In genomic region chr6:113482771-113483170, GRCh38 we compare ENCODE assay signal across 23 cellular contexts.
A peak's percentile ranks its signal among the peaks of the same experiment; 100 is the strongest.
DNase-seq lines count a peak whose midpoint lies in the region; ATAC-seq, FAIRE-seq and TF ChIP-seq lines count a peak whose summit lies in the region.
"Had no signal": no experiment of that assay in that cellular context is flagged by ENCODE, and none has a peak within 500 bp of the region (broad histone marks: within the 10 kb centered on the region; RNA-seq: fewer than 3 reads in every experiment).

No MANE protein-coding gene starts in this region.

- 49% methylated on average over 3 of the region's 3 CpGs for WGBS in GM12878 (ENCODE audit: insufficient coverage, insufficient replicate concordance, low lambda C conversion rate, missing lambda C conversion rate)
- no CpG with 5 or more reads among the region's 3 CpGs for WGBS in H9 (ENCODE audit: extremely low coverage, insufficient read length, low lambda C conversion rate)

- H4K20me1 ChIP-seq in GM12878 (ENCODE audit: control insufficient read depth, insufficient read depth): no peaks in the 10 kb centered on the region
- H4K20me1 ChIP-seq in H9 (ENCODE audit: control insufficient read depth, insufficient read depth, insufficient read length): no peaks in the 10 kb centered on the region

- H3K27me3 Mint-ChIP-seq in natural killer cell treated with Interleukin-12 subunit alpha and Interleukin-12 subunit beta and Interleukin-15 and Interleukin-18, amount 100 ng/mL, for 72 hours: no peaks in the 10 kb centered on the region
- H3K27me3 Mint-ChIP-seq in H9 (ENCODE audit: low read depth): no peaks in the 10 kb centered on the region; the same call in none of the 2 replicates
- H3K27me3 Mint-ChIP-seq: CD4-positive, alpha-beta memory T cell had no signal

- no peak for TF ChIP-seq EP300 in GM12878 (IDR thresholded peaks at IDR 0.05; ENCODE audit: borderline replicate concordance in 1 of 2, control insufficient read depth in 1 of 2, low read depth in 2 of 2, low read length in 2 of 2)

- H3T11ph ChIP-seq in H9 (ENCODE audit: low read length): no peak overlapping the region

- H3K14ac ChIP-seq in H9 (ENCODE audit: insufficient read depth, low read length): no peak overlapping the region

- no peaks in the 10 kb centered on the region for H3K9me3 Mint-ChIP-seq in natural killer cell treated with Interleukin-12 subunit alpha and Interleukin-12 subunit beta and Interleukin-15 and Interleukin-18, amount 100 ng/mL, for 72 hours
- H3K9me3 Mint-ChIP-seq in H9: no peaks in the 10 kb centered on the region
- H3K9me3 Mint-ChIP-seq: CD4-positive, alpha-beta memory T cell had no signal

- H2BK5ac ChIP-seq in H9 (ENCODE audit: insufficient read length, low read length): no peak overlapping the region

- intact Hi-C loops in GM12878 (cut with micrococcal nuclease; ENCODE audit: unreplicated experiment): no loop called here

- H3K4me2 ChIP-seq in GM12878 (ENCODE audit: control insufficient read depth, insufficient read depth): no peak overlapping the region
- no peak overlapping the region for H3K4me2 ChIP-seq in H9 (ENCODE audit: insufficient read depth, insufficient read length, low read length)
- H3K4me2 ChIP-seq: A549 had no signal

- H2AK5ac ChIP-seq in H9 (ENCODE audit: insufficient read length, low read length): no peak overlapping the region

- H3K56ac ChIP-seq in H9 (ENCODE audit: insufficient read length, low read depth, low read length): no peak overlapping the region

- H2BK15ac ChIP-seq in H9 (ENCODE audit: low read depth, low read length): no peak overlapping the region

- H3K23me2 ChIP-seq in H9 (ENCODE audit: insufficient read length, low read depth, low read length, poor library complexity, severe bottlenecking): no peaks in the 10 kb centered on the region

- H3K27me3 ChIP-seq in GM12878 (replicated peaks in 1 of 2; ENCODE audit: control insufficient read depth in 2 of 2, insufficient read depth in 2 of 2, low read length in 1 of 2) (no peaks in the 10 kb centered on the region), neutrophil (no peaks in the 10 kb centered on the region), H9 (ENCODE audit: insufficient read depth, low read length) (no peaks in the 10 kb centered on the region)

- SMC1A ChIA-PET in GM12878 (lab: Charles Lee; ENCODE audit: uncharacterized antibody, unreplicated experiment): interaction anchor here (0.7 to 1.4 kb wide), 5 partner anchors 8 to 143 kb away, joined by 3 to 4 read pairs (median 3); no protein-coding TSS in a partner anchor

- CTCF ChIA-PET in GM12878 (lab: Yijun Ruan, JAX): interaction anchor here (0.7 to 1.0 kb wide), 3 partner anchors 27 to 396 kb away, joined by 3 to 5 read pairs (median 3); no protein-coding TSS in a partner anchor

- H3K79me2 ChIP-seq in GM12878 (ENCODE audit: control insufficient read depth, insufficient read depth, low read length) (no peaks in the 10 kb centered on the region), H9 (ENCODE audit: insufficient read depth, low read length) (no peaks in the 10 kb centered on the region)

- H2BK12ac ChIP-seq in H9 (ENCODE audit: insufficient read length, low read depth, low read length): no peak overlapping the region

- no peak overlapping the region for H3K4me3 Mint-ChIP-seq in natural killer cell treated with Interleukin-12 subunit alpha and Interleukin-12 subunit beta and Interleukin-15 and Interleukin-18, amount 100 ng/mL, for 72 hours
- no peak overlapping the region for H3K4me3 Mint-ChIP-seq in H9
- H3K4me3 Mint-ChIP-seq: CD4-positive, alpha-beta memory T cell had no signal

- H2AFZ ChIP-seq in GM12878 (ENCODE audit: control insufficient read depth, low read depth, low read length) (no peak overlapping the region; the same call in 1 of the 2 replicates), H9 (ENCODE audit: low read length) (no peak overlapping the region)
- H2AFZ ChIP-seq: GM23248 had no signal

- H3K23ac ChIP-seq in H9 (ENCODE audit: insufficient read length, low read depth, low read length): no peak overlapping the region

- H2BK120ac ChIP-seq in H9 (ENCODE audit: low read depth, low read length, poor library complexity, severe bottlenecking): no peak overlapping the region

- FAIRE-seq in GM12878 (lab: Jason Lieb, UNC): no peak
- FAIRE-seq: A549, GM12892, GM19239, H1 had no signal

- no peaks in the 10 kb centered on the region for H3K79me1 ChIP-seq in H9 (ENCODE audit: insufficient read depth, low read depth, low read length, poor library complexity, severe bottlenecking)

- H3K4me3 ChIP-seq in GM12878 (no peak overlapping the region), neutrophil (ENCODE audit: low read depth in 1 of 2, low read length in 1 of 2) (no peak overlapping the region)
- H3K4me3 ChIP-seq: A549, GM23248 had no signal

- in situ Hi-C loops in GM12878 (cut with MboI): no loop called here

- peak; percentile 19 to 65 for DNase-seq in NCI-H524 (lab: John Stamatoyannopoulos, UW)
- DNase-seq in GM12878 (ENCODE audit: low read depth, low spot score): no peak
- no peak for DNase-seq in natural killer cell treated with Interleukin-12 subunit alpha and Interleukin-12 subunit beta and Interleukin-15 and Interleukin-18, amount 100 ng/mL, for 72 hours (ENCODE audit: low spot score)
- DNase-seq in H9: no peak
- no peak for DNase-seq in anterior cingulate cortex (lab: John Stamatoyannopoulos, UW)
- DNase-seq in NCI-H1092 treated with DMSO at 0.1 percent for 48 hours (lab: John Stamatoyannopoulos, UW): no peak
- DNase-seq: 8988T; ACHN; C1 segment of cervical spinal cord; Calu3; CD4-positive, alpha-beta memory T cell; COR-L47; DMS53; DMS79 treated with DMSO at 0.1 percent for 48 hours; GF-D8; GM23248; H7 had no signal

- TF ChIP-seq RAD21 in GM12878 (IDR thresholded peaks at IDR 0.05; ENCODE audit: insufficient read depth, low read depth, low read length): no peak

- POLR2A ChIA-PET in GM12878 (lab: Charles Lee): interaction anchor here (0.5 kb wide), 1 partner anchor 150 kb away, joined by 5 read pairs; no protein-coding TSS in a partner anchor

- peak; percentile 42; the same call in 2 of the 3 replicates for ATAC-seq in GM12878
- ATAC-seq in natural killer cell treated with Interleukin-12 subunit alpha and Interleukin-12 subunit beta and Interleukin-15 and Interleukin-18, amount 100 ng/mL, for 72 hours: no peak
- ATAC-seq: A549, HCT116 had no signal

- no peak overlapping the region for H3K18ac ChIP-seq in H9 (ENCODE audit: insufficient read length, low read depth, low read length)

- H2BK20ac ChIP-seq in H9 (ENCODE audit: low read depth, low read length, poor library complexity, severe bottlenecking): no peak overlapping the region

- H4K91ac ChIP-seq in H9 (ENCODE audit: insufficient read length, low read depth, low read length): no peak overlapping the region

- no peak overlapping the region for H4K5ac ChIP-seq in H9 (ENCODE audit: insufficient read length, low read depth, low read length)

- no peaks in the 10 kb centered on the region for H3K36me3 Mint-ChIP-seq in natural killer cell treated with Interleukin-12 subunit alpha and Interleukin-12 subunit beta and Interleukin-15 and Interleukin-18, amount 100 ng/mL, for 72 hours
- H3K36me3 Mint-ChIP-seq in H9 (ENCODE audit: insufficient read depth in 1 of 3, low read depth in 3 of 3): no peaks in the 10 kb centered on the region
- H3K36me3 Mint-ChIP-seq: CD4-positive, alpha-beta memory T cell had no signal

- no peak for TF ChIP-seq POLR2A in GM12878 (IDR thresholded peaks at IDR 0.05; ENCODE audit: low read depth, low read length)

- no peak overlapping the region for H4K8ac ChIP-seq in H9 (replicated peaks; ENCODE audit: insufficient read length, low read depth, low read length)

- no peaks in the 10 kb centered on the region for H3K4me1 Mint-ChIP-seq in natural killer cell treated with Interleukin-12 subunit alpha and Interleukin-12 subunit beta and Interleukin-15 and Interleukin-18, amount 100 ng/mL, for 72 hours (ENCODE audit: low read depth in 2 of 2)
- no peaks in the 10 kb centered on the region for H3K4me1 Mint-ChIP-seq in H9
- H3K4me1 Mint-ChIP-seq: CD4-positive, alpha-beta memory T cell had no signal

- RAD21 ChIA-PET in GM12878 (lab: Charles Lee; ENCODE audit: unreplicated experiment): interaction anchor here (0.8 to 1.2 kb wide), 3 partner anchors 138 to 154 kb away, joined by 3 to 6 read pairs (median 4); no protein-coding TSS in a partner anchor

- no TSS peak for BruUV-seq in GM12878 (replicated peaks; lab: Mats Ljungman, UMichigan)

- H3K36me3 ChIP-seq in GM12878 (ENCODE audit: control insufficient read depth in 2 of 2, insufficient read depth in 2 of 2, low read length in 1 of 2) (no peaks in the 10 kb centered on the region), neutrophil (no peaks in the 10 kb centered on the region)

- H3K4me1 ChIP-seq in GM12878 (ENCODE audit: control insufficient read depth, insufficient read depth, low read length): no peaks in the 10 kb centered on the region
- H3K4me1 ChIP-seq in neutrophil (ENCODE audit: control insufficient read depth in 1 of 2, insufficient read depth in 1 of 2, low read depth in 1 of 2, low read length in 1 of 2): peaks cover 90 to 91% of the 10 kb centered on the region in 2 experiments
- H3K4me1 ChIP-seq in H9 (ENCODE audit: insufficient read depth, low read length): no peaks in the 10 kb centered on the region
- H3K4me1 ChIP-seq: A549 had no signal

- TF ChIP-seq CTCF in GM12878 (IDR thresholded peaks at IDR 0.05 in 2 of 3, conservative IDR thresholded peaks at IDR 0.05 in 1 of 3; ENCODE audit: control insufficient read depth in 2 of 3, extremely low read depth in 1 of 3, insufficient read depth in 1 of 3, low read depth in 3 of 3, low read length in 3 of 3) (no peak), neutrophil (IDR thresholded peaks at IDR 0.05) (no peak), H9 (conservative IDR thresholded peaks at IDR 0.05) (no peak)

- no peak overlapping the region for H3K4ac ChIP-seq in H9 (ENCODE audit: low read depth, low read length)

- H3K27ac ChIP-seq in GM12878 (ENCODE audit: control insufficient read depth, insufficient read depth) (no peak overlapping the region), neutrophil (peak overlapping the region; percentile 96), H9 (ENCODE audit: insufficient read length, low read depth, low read length) (no peak overlapping the region)
- H3K27ac ChIP-seq: A549, GM23248 had no signal

- H3K9ac ChIP-seq in GM12878 (ENCODE audit: control insufficient read depth, insufficient read depth, low read length): no peak overlapping the region
- no peak overlapping the region for H3K9ac ChIP-seq in H9 (ENCODE audit: extremely low read depth, insufficient read length, low read length)
- H3K9ac ChIP-seq: GM23248 had no signal

- no peak overlapping the region for H3K27ac Mint-ChIP-seq in natural killer cell treated with Interleukin-12 subunit alpha and Interleukin-12 subunit beta and Interleukin-15 and Interleukin-18, amount 100 ng/mL, for 72 hours
- no peak overlapping the region; a peak in 1 of 7 replicates for H3K27ac Mint-ChIP-seq in H9
- H3K27ac Mint-ChIP-seq: CD4-positive, alpha-beta memory T cell had no signal

- no peaks in the 10 kb centered on the region for H3K9me3 ChIP-seq in GM12878 (replicated peaks; ENCODE audit: control insufficient read depth, insufficient read depth, low read length)
- no peaks in the 10 kb centered on the region for H3K9me3 ChIP-seq in neutrophil
- no peaks in the 10 kb centered on the region for H3K9me3 ChIP-seq in H9 (ENCODE audit: control insufficient read depth, low read depth, low read length)
- H3K9me3 ChIP-seq: A549 had no signal

Comparison
In these comparisons a context has a peak if more than half of its experiments do, and no peak if none do; other contexts are left out.
1. DNase-seq: peak in NCI-H524 (2 of 2); none in GM12878 (single experiment), natural killer cell treated with Interleukin-12 subunit alpha and Interleukin-12 subunit beta and Interleukin-15 and Interleukin-18, amount 100 ng/mL, for 72 hours (single experiment), H9 (single experiment), anterior cingulate cortex (0 of 58) and NCI-H1092 treated with DMSO at 0.1 percent for 48 hours (single experiment).